In genomic region chr3:47781326-47781684, GRCh38 we compare ENCODE assay signal across 7 cellular contexts. TPM values are rescaled to one million over a fixed set of nuclear protein-coding genes. Genes with fewer than 3 reads are reported as not detected.
A peak's percentile ranks its signal among the peaks of the same experiment; 100 is the strongest.
DNase-seq lines count a peak whose midpoint lies in the region; ATAC-seq, FAIRE-seq and TF ChIP-seq lines count a peak whose summit lies in the region.

No MANE protein-coding gene starts in this region.

- H3K4me1 Mint-ChIP-seq in HFFc6 (ENCODE audit: low read depth) = peaks cover 23% of the 10 kb centered on the region

- no peak for DNase-seq in HFFc6
- peak; percentile 19 for DNase-seq in NOMO-1 treated with DMSO at 0.1 percent for 48 hours (lab: John Stamatoyannopoulos, UW; ENCODE audit: unreplicated experiment)
- DNase-seq in activated T-helper 9 cell treated with anti-CD3 and anti-CD28 coated beads, Interleukin-2, amount 50 U/mL, for 16 hours (ENCODE audit: low read depth) = peak; percentile 63
- peak; percentile 77 to 83 for DNase-seq in frontal cortex (ENCODE audit: low spot score in 2 of 2)
- DNase-seq in occipital lobe (lab: John Stamatoyannopoulos, UW) = peak; percentile 35

- peak overlapping the region; percentile 95 for H3K27ac Mint-ChIP-seq in HFFc6

- no peak for TF ChIP-seq CTCF in HFFc6 (IDR thresholded peaks at IDR 0.05)

- H3K36me3 Mint-ChIP-seq in HFFc6 (ENCODE audit: low read depth) = no peaks in the 10 kb centered on the region

- no peaks in the 10 kb centered on the region for H3K9me3 Mint-ChIP-seq in HFFc6

- no peak for FAIRE-seq in frontal cortex (lab: Jason Lieb, UNC)

- peak overlapping the region; percentile 75 for H3K4me3 ChIP-seq in thymus (ENCODE audit: low read length)

- under 1% methylated on average over 37 of the region's 37 CpGs for WGBS in thymus

- peaks cover 8% of the 10 kb centered on the region for H3K27me3 Mint-ChIP-seq in HFFc6 (ENCODE audit: insufficient read depth)

- H3K9me3 ChIP-seq in thymus (ENCODE audit: control insufficient read depth) = no peaks in the 10 kb centered on the region

- H3K36me3 ChIP-seq in thymus (ENCODE audit: control insufficient read depth, insufficient read depth) = no peaks in the 10 kb centered on the region

- H3K4me3 Mint-ChIP-seq in HFFc6 = peak overlapping the region; percentile 98

- peaks cover 9% of the 10 kb centered on the region for H3K4me1 ChIP-seq in thymus (ENCODE audit: control insufficient read depth, insufficient read depth, low read length)

- H3K27me3 ChIP-seq in thymus (ENCODE audit: control insufficient read depth, insufficient read depth) = no peaks in the 10 kb centered on the region

- H3K27ac ChIP-seq in thymus (ENCODE audit: low read depth) = peak overlapping the region; percentile 96

- ATAC-seq in GM18499 (IDR thresholded peaks at IDR 0.05; ENCODE audit: insufficient read depth, unreplicated experiment) = peak; percentile 13

RNA-seq across cellular contexts. Expression of gene SMARCC1, which starts 0.4 kb away (rescaled TPM):
- 10 to 100 TPM; 65.8 to 81.9 (median 69.2) TPM for total RNA-seq in HFFc6 (2021; fragmentation: NEBNext Ultra II Directional; extraction: Animal tissue kit (Norgen Biotek cat#: 25700))
- total RNA-seq in frontal cortex (99.9 TPM), occipital lobe (104 TPM)
- polyA plus RNA-seq in thymus = 19.9 TPM

RNA-seq across cellular contexts. Expression of gene DHX30, which starts 21.6 kb away (rescaled TPM):
- total RNA-seq in HFFc6 (2021; fragmentation: NEBNext Ultra II Directional; extraction: Animal tissue kit (Norgen Biotek cat#: 25700)) = 10 to 100 TPM; 54.1 to 64.0 (median 58.4) TPM
- total RNA-seq in frontal cortex (68.9 TPM), occipital lobe (69.1 TPM)
- polyA plus RNA-seq in thymus = 45.1 TPM
